In genomic region chr6:88013554-88013953, GRCh38 we compare ENCODE assay signal across 17 cellular contexts. TPM values are rescaled to one million over a fixed set of nuclear protein-coding genes. Genes with fewer than 3 reads are reported as not detected.
DNase-seq lines count a peak whose midpoint lies in the region; ATAC-seq, FAIRE-seq and TF ChIP-seq lines count a peak whose summit lies in the region.
"Had no signal": no experiment of that assay in that cellular context is flagged by ENCODE, and none has a peak within 500 bp of the region (broad histone marks: within the 10 kb centered on the region; RNA-seq: fewer than 3 reads in every experiment).

No MANE protein-coding gene starts in this region.

- no peaks in the 10 kb centered on the region for H3K9me2 ChIP-seq in OCI-LY1 (ENCODE audit: low read depth, low read length)

- no peaks in the 10 kb centered on the region for H3K27me3 ChIP-seq in ACC112 (ENCODE audit: insufficient read depth, low read length)
- H3K27me3 ChIP-seq in OCI-LY1 (ENCODE audit: insufficient read depth, low read length), result no peaks in the 10 kb centered on the region
- H3K27me3 ChIP-seq in endodermal cell (ENCODE audit: control insufficient read depth, insufficient read depth, low read length, poor library complexity, severe bottlenecking), result no peaks in the 10 kb centered on the region
- H3K27me3 ChIP-seq: esophagus muscularis mucosa had no signal

- no peaks in the 10 kb centered on the region for H3K27me3 Mint-ChIP-seq in endodermal cell (ENCODE audit: insufficient read depth)

- DNase-seq in D721Med (ENCODE audit: insufficient read length, low spot score), result no peak
- DNase-seq in endodermal cell, result peak; percentile 58
- DNase-seq in hypothalamus (lab: John Stamatoyannopoulos, UW), result no peak
- DNase-seq in H54 (ENCODE audit: insufficient read length, low spot score), result no peak
- DNase-seq: Calu3, NCI-H146 had no signal

- H3K4me1 ChIP-seq in ACC112 (ENCODE audit: control insufficient read depth, insufficient read depth, low read length, unreplicated experiment) (peaks cover 18% of the 10 kb centered on the region), OCI-LY1 (ENCODE audit: insufficient read depth, low read length, severe bottlenecking) (peaks cover 13% of the 10 kb centered on the region), endodermal cell (ENCODE audit: control insufficient read depth, insufficient read depth, low read length) (no peaks in the 10 kb centered on the region)

- H2AFZ ChIP-seq in ACC112 (ENCODE audit: low read length, unreplicated experiment) (peak overlapping the region; percentile 98), OCI-LY1 (ENCODE audit: low read length) (peak overlapping the region; percentile 36; the same call in 1 of the 2 replicates)

- TF ChIP-seq CTCF in D721Med (IDR thresholded peaks at IDR 0.05; ENCODE audit: insufficient read depth, missing control alignments), result peak; percentile 0
- peak; percentile 48; the same call in 1 of the 2 replicates for TF ChIP-seq CTCF in OCI-LY1 (IDR thresholded peaks at IDR 0.05; ENCODE audit: low read length)
- TF ChIP-seq CTCF in endodermal cell (conservative IDR thresholded peaks at IDR 0.05), result peak; percentile 74

- FAIRE-seq in D721Med (lab: Jason Lieb, UNC), result no peak
- FAIRE-seq in H54 (lab: Jason Lieb, UNC), result no peak
- FAIRE-seq: urothelium cell line had no signal

- no peak overlapping the region; the same call in 1 of the 2 replicates for H3K4me3 ChIP-seq in ACC112 (ENCODE audit: low read depth, low read length)
- peak overlapping the region; percentile 1 for H3K4me3 ChIP-seq in OCI-LY1 (ENCODE audit: low read depth, low read length, poor library complexity, severe bottlenecking)
- H3K4me3 ChIP-seq in endodermal cell (ENCODE audit: low read length), result no peak overlapping the region
- H3K4me3 ChIP-seq: esophagus muscularis mucosa, skin epidermis had no signal

- TF ChIP-seq POLR2A in H54 (IDR thresholded peaks at IDR 0.05; ENCODE audit: low read depth, low read length), result no peak

- H3K4me2 ChIP-seq in OCI-LY1 (ENCODE audit: low read length), result peak overlapping the region; percentile 31; the same call in 1 of the 2 replicates

- no peak overlapping the region for H3K27ac Mint-ChIP-seq in endodermal cell

- H4K20me1 ChIP-seq in OCI-LY1 (ENCODE audit: insufficient read depth, low read length), result no peaks in the 10 kb centered on the region

- ATAC-seq in esophagus mucosa (no peak), HG02798 (IDR thresholded peaks at IDR 0.05; ENCODE audit: poor library complexity, unreplicated experiment) (no peak)

- H3K36me3 ChIP-seq in ACC112 (ENCODE audit: insufficient read depth, low read length) (no peaks in the 10 kb centered on the region), OCI-LY1 (ENCODE audit: insufficient read depth, low read length) (no peaks in the 10 kb centered on the region), endodermal cell (ENCODE audit: control insufficient read depth, insufficient read depth, low read length) (no peaks in the 10 kb centered on the region)
- H3K36me3 ChIP-seq: esophagus muscularis mucosa had no signal

- no peak overlapping the region for H3K4me3 Mint-ChIP-seq in endodermal cell

- H3F3A ChIP-seq in OCI-LY1 (ENCODE audit: insufficient read depth, low read length), result no peaks in the 10 kb centered on the region

- H3K9me3 Mint-ChIP-seq in endodermal cell, result no peaks in the 10 kb centered on the region
- H3K9me3 Mint-ChIP-seq: immature natural killer cell had no signal

- H3K9ac ChIP-seq in OCI-LY1 (ENCODE audit: low read length) (no peak overlapping the region), endodermal cell (ENCODE audit: extremely low read depth, low read length, poor library complexity, severe bottlenecking) (no peak overlapping the region)

- WGBS in endodermal cell (ENCODE audit: insufficient coverage in 1 of 2, insufficient read length in 1 of 2), 2 experiments, result 95% methylated on average over 2 of the region's 2 CpGs; no CpG with 5 or more reads in 1 of the 2 experiments

- H3K27ac ChIP-seq in ACC112 (ENCODE audit: low read depth, low read length) (no peak overlapping the region), OCI-LY1 (ENCODE audit: low read depth, low read length, poor library complexity, severe bottlenecking) (peak overlapping the region; percentile 43), endodermal cell (ENCODE audit: low read depth, low read length) (no peak overlapping the region)
- H3K27ac ChIP-seq: esophagus muscularis mucosa had no signal

- H3K4me1 Mint-ChIP-seq in endodermal cell, result no peaks in the 10 kb centered on the region

- H3K9me3 ChIP-seq in OCI-LY1 (ENCODE audit: low read length) (no peaks in the 10 kb centered on the region), endodermal cell (ENCODE audit: control insufficient read depth, low read length) (no peaks in the 10 kb centered on the region)
- H3K9me3 ChIP-seq: esophagus muscularis mucosa had no signal

- no peaks in the 10 kb centered on the region for H3K36me3 Mint-ChIP-seq in endodermal cell (ENCODE audit: low read depth)
- H3K36me3 Mint-ChIP-seq: immature natural killer cell had no signal

- H3K79me2 ChIP-seq in ACC112 (ENCODE audit: control insufficient read depth, insufficient read depth, low read length, unreplicated experiment) (no peaks in the 10 kb centered on the region), OCI-LY1 (ENCODE audit: insufficient read depth, low read length) (no peaks in the 10 kb centered on the region)

RNA-seq across cellular contexts. Expression of gene SPACA1, which starts 34.1 kb away (rescaled TPM):
- total RNA-seq in endodermal cell (not detected), esophagus mucosa (not detected)
- polyA plus RNA-seq in endodermal cell (2013, experiment 1 of 2), result not detected
- not detected for polyA plus RNA-seq in endodermal cell (2013, experiment 2 of 2)
- total RNA-seq: Calu3; esophagus muscularis mucosa; HT-29; myocyte; T-helper 2 cell treated with Interferon-gamma antibody and Interleukin-4, amounts not matched to agents 100 ng/mL and 5 ng/mL, for 36 hours had no signal
- polyA plus RNA-seq: immature natural killer cell had no signal

Comparison
In these comparisons a context has a peak if more than half of its experiments do, and no peak if none do; other contexts are left out.
1. CTCF ChIP-seq: peak in every context shown above with its lines; median percentile 74 in endodermal cell; 48 in OCI-LY1; 0 in D721Med.